In the genomic region with DNA sequence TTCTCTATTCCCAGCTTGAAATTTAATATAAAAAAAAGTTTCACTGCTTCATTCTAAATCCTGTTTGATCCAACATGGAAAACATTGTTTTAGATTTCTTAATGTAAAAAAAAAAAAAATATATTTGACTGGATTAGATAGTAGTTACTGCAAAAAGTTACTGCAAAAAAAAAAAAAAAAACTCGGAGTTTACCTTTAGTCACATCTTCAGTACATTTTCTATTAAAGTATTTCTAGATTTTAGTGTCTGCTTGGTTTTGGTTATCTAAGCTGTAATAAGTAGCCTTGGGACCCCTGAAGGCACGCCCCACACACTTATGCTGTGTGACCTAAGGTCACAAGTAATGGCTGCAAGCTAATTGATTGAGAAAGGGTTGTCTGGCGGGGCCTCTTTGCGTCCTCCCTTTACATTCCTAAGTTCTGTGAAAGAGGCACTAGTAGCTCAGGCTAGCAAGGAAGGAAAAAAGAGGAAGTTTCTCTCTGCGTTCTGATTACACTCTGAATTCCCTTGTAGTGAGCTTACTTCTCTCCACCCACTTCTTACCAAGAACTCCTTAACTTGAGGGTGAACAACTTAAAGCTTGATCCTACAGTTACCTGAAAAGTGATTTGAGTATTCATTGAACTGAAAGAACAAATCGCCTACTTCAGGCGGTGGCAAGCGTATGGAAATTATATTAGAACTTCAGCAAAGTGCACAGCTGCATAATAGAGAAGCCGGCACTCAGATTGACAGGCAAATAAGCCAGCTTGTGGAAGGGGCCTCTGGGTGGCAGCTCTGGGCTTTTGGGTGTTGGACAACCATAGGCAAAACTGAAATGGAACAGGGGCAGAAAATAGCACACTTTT, we compare ENCODE assay signal across 1 cellular context.
TF ChIP-seq lines count a peak whose summit lies in the region.

No MANE protein-coding gene starts in this region.

TF ChIP-seq in HEK293, 187 proteins besides CTCF, POLR2A, EP300 and RAD21 (continued from another document and continues in another):
- TF ChIP-seq, protein P1, sequence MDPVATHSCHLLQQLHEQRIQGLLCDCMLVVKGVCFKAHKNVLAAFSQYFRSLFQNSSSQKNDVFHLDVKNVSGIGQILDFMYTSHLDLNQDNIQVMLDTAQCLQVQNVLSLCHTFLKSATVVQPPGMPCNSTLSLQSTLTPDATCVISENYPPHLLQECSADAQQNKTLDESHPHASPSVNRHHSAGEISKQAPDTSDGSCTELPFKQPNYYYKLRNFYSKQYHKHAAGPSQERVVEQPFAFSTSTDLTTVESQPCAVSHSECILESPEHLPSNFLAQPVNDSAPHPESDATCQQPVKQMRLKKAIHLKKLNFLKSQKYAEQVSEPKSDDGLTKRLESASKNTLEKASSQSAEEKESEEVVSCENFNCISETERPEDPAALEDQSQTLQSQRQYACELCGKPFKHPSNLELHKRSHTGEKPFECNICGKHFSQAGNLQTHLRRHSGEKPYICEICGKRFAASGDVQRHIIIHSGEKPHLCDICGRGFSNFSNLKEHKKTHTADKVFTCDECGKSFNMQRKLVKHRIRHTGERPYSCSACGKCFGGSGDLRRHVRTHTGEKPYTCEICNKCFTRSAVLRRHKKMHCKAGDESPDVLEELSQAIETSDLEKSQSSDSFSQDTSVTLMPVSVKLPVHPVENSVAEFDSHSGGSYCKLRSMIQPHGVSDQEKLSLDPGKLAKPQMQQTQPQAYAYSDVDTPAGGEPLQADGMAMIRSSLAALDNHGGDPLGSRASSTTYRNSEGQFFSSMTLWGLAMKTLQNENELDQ (tag by site-specific recombination; IDR thresholded peaks at IDR 0.05; ENCODE audit: low read depth): no peak
- no peak for TF ChIP-seq ZNF266 (tag by site-specific recombination; IDR thresholded peaks at IDR 0.05; ENCODE audit: low read depth)
- TF ChIP-seq ZNF248 (tag by site-specific recombination; IDR thresholded peaks at IDR 0.05): no peak
- 0 out of 2 replicates have a peak, but pooled peaks have one; percentile 17 for TF ChIP-seq ZNF366 (tag by site-specific recombination; conservative IDR thresholded peaks at IDR 0.05)
- TF ChIP-seq ZSCAN30 (tag by site-specific recombination; IDR thresholded peaks at IDR 0.05): peak; percentile 50; the same call in 1 of the 2 replicates
- TF ChIP-seq ZNF138 (tag by site-specific recombination; IDR thresholded peaks at IDR 0.05; ENCODE audit: borderline replicate concordance): no peak
- no peak for TF ChIP-seq SCRT2 (tag by site-specific recombination; IDR thresholded peaks at IDR 0.05)
- no peak for TF ChIP-seq ZFP37 (tag by site-specific recombination; IDR thresholded peaks at IDR 0.05)
- TF ChIP-seq ZNF24 (tag by site-specific recombination; IDR thresholded peaks at IDR 0.05): no peak
- 0 out of 2 replicates have a peak, but pooled peaks have one; percentile 41 for TF ChIP-seq ZNF239 (tag by site-specific recombination; IDR thresholded peaks at IDR 0.05)
- TF ChIP-seq, protein P2, sequence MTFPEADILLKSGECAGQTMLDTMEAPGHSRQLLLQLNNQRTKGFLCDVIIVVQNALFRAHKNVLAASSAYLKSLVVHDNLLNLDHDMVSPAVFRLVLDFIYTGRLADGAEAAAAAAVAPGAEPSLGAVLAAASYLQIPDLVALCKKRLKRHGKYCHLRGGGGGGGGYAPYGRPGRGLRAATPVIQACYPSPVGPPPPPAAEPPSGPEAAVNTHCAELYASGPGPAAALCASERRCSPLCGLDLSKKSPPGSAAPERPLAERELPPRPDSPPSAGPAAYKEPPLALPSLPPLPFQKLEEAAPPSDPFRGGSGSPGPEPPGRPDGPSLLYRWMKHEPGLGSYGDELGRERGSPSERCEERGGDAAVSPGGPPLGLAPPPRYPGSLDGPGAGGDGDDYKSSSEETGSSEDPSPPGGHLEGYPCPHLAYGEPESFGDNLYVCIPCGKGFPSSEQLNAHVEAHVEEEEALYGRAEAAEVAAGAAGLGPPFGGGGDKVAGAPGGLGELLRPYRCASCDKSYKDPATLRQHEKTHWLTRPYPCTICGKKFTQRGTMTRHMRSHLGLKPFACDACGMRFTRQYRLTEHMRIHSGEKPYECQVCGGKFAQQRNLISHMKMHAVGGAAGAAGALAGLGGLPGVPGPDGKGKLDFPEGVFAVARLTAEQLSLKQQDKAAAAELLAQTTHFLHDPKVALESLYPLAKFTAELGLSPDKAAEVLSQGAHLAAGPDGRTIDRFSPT (tag by site-specific recombination; IDR thresholded peaks at IDR 0.05): peak; percentile 12; the same call in 1 of the 2 replicates
- TF ChIP-seq ZNF473 (tag by site-specific recombination; IDR thresholded peaks at IDR 0.05): no peak
- TF ChIP-seq ZNF76 (tag by site-specific recombination; IDR thresholded peaks at IDR 0.05; ENCODE audit: borderline replicate concordance, low read depth): no peak
- TF ChIP-seq SP3 (tag by site-specific recombination; IDR thresholded peaks at IDR 0.05): 0 out of 2 replicates have a peak, but pooled peaks have one; percentile 22
- TF ChIP-seq ZNF311 (tag by site-specific recombination; IDR thresholded peaks at IDR 0.05; ENCODE audit: borderline replicate concordance): no peak
- no peak for TF ChIP-seq KLF1 (tag by site-specific recombination; IDR thresholded peaks at IDR 0.05)
- TF ChIP-seq ZNF521 (tag by site-specific recombination; IDR thresholded peaks at IDR 0.05): no peak
- TF ChIP-seq, protein P3, sequence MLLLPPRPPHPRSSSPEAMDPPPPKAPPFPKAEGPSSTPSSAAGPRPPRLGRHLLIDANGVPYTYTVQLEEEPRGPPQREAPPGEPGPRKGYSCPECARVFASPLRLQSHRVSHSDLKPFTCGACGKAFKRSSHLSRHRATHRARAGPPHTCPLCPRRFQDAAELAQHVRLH (tag by site-specific recombination; IDR thresholded peaks at IDR 0.05): no peak
- no peak for TF ChIP-seq ZNF670 (tag by site-specific recombination; IDR thresholded peaks at IDR 0.05; ENCODE audit: low read depth)
- no peak for TF ChIP-seq REPIN1 (tag by site-specific recombination; IDR thresholded peaks at IDR 0.05; ENCODE audit: low read depth)
- TF ChIP-seq ZBTB1 (tag by site-specific recombination; IDR thresholded peaks at IDR 0.05): no peak
- TF ChIP-seq ZBTB8A (tag by site-specific recombination; IDR thresholded peaks at IDR 0.05): no peak
- peak; percentile 69; the same call in 1 of the 2 replicates for TF ChIP-seq FEZF1 (tag by site-specific recombination; IDR thresholded peaks at IDR 0.05)
- TF ChIP-seq, protein P4, sequence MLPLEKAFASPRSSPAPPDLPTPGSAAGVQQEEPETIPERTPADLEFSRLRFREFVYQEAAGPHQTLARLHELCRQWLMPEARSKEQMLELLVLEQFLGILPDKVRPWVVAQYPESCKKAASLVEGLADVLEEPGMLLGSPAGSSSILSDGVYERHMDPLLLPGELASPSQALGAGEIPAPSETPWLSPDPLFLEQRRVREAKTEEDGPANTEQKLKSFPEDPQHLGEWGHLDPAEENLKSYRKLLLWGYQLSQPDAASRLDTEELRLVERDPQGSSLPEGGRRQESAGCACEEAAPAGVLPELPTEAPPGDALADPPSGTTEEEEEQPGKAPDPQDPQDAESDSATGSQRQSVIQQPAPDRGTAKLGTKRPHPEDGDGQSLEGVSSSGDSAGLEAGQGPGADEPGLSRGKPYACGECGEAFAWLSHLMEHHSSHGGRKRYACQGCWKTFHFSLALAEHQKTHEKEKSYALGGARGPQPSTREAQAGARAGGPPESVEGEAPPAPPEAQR (tag by site-specific recombination; IDR thresholded peaks at IDR 0.05): no peak
- no peak for TF ChIP-seq ZNF133 (tag by site-specific recombination; IDR thresholded peaks at IDR 0.05)
- TF ChIP-seq ZNF544 (tag by site-specific recombination; IDR thresholded peaks at IDR 0.05): no peak
- TF ChIP-seq GLIS1 (tag by site-specific recombination; IDR thresholded peaks at IDR 0.05): no peak
- TF ChIP-seq ZBTB48 (tag by site-specific recombination; IDR thresholded peaks at IDR 0.05): no peak
- TF ChIP-seq ZNF157 (tag by site-specific recombination; IDR thresholded peaks at IDR 0.05): no peak
- peak; percentile 74 for TF ChIP-seq PRDM1 (tag by site-specific recombination; IDR thresholded peaks at IDR 0.05)
- no peak for TF ChIP-seq ZNF391 (tag by site-specific recombination; IDR thresholded peaks at IDR 0.05; ENCODE audit: borderline replicate concordance, low read depth)
- TF ChIP-seq, protein P5, sequence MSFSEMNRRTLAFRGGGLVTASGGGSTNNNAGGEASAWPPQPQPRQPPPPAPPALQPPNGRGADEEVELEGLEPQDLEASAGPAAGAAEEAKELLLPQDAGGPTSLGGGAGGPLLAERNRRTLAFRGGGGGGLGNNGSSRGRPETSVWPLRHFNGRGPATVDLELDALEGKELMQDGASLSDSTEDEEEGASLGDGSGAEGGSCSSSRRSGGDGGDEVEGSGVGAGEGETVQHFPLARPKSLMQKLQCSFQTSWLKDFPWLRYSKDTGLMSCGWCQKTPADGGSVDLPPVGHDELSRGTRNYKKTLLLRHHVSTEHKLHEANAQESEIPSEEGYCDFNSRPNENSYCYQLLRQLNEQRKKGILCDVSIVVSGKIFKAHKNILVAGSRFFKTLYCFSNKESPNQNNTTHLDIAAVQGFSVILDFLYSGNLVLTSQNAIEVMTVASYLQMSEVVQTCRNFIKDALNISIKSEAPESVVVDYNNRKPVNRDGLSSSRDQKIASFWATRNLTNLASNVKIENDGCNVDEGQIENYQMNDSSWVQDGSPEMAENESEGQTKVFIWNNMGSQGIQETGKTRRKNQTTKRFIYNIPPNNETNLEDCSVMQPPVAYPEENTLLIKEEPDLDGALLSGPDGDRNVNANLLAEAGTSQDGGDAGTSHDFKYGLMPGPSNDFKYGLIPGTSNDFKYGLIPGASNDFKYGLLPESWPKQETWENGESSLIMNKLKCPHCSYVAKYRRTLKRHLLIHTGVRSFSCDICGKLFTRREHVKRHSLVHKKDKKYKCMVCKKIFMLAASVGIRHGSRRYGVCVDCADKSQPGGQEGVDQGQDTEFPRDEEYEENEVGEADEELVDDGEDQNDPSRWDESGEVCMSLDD (tag by site-specific recombination; IDR thresholded peaks at IDR 0.05): no peak
- no peak for TF ChIP-seq ZNF561 (tag by site-specific recombination; IDR thresholded peaks at IDR 0.05; ENCODE audit: borderline replicate concordance)
- no peak for TF ChIP-seq ZNF175 (tag by site-specific recombination; IDR thresholded peaks at IDR 0.05)
- peak; percentile 41; the same call in 1 of the 2 replicates for TF ChIP-seq IKZF3 (tag by site-specific recombination; IDR thresholded peaks at IDR 0.05)
- no peak for TF ChIP-seq ZNF792 (tag by site-specific recombination; IDR thresholded peaks at IDR 0.05)
- TF ChIP-seq ZBTB21 (tag by site-specific recombination; IDR thresholded peaks at IDR 0.05): no peak
- TF ChIP-seq ZNF10 (tag by site-specific recombination; IDR thresholded peaks at IDR 0.05): no peak
- no peak for TF ChIP-seq ZNF600 (tag by site-specific recombination; IDR thresholded peaks at IDR 0.05)
- TF ChIP-seq ZNF596 (tag by site-specific recombination; IDR thresholded peaks at IDR 0.05): no peak
- TF ChIP-seq, protein P6, sequence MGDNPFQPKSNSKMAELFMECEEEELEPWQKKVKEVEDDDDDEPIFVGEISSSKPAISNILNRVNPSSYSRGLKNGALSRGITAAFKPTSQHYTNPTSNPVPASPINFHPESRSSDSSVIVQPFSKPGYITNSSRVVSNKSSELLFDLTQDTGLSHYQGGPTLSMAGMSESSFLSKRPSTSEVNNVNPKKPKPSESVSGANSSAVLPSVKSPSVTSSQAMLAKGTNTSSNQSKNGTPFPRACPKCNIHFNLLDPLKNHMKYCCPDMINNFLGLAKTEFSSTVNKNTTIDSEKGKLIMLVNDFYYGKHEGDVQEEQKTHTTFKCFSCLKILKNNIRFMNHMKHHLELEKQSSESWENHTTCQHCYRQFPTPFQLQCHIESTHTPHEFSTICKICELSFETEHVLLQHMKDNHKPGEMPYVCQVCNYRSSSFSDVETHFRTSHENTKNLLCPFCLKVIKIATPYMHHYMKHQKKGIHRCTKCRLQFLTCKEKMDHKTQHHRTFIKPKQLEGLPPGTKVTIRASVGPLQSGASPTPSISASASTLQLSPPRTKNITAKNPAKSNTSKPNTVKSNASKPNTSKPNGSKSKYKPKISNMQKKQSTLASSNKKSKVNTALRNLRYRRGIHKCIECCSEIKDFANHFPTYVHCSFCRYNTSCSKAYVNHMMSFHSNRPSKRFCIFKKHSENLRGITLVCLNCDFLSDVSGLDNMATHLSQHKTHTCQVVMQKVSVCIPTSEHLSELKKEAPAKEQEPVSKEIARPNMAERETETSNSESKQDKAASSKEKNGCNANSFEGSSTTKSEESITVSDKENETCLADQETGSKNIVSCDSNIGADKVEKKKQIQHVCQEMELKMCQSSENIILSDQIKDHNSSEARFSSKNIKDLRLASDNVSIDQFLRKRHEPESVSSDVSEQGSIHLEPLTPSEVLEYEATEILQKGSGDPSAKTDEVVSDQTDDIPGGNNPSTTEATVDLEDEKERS (tag by site-specific recombination; IDR thresholded peaks at IDR 0.05): no peak
- TF ChIP-seq, protein P7, sequence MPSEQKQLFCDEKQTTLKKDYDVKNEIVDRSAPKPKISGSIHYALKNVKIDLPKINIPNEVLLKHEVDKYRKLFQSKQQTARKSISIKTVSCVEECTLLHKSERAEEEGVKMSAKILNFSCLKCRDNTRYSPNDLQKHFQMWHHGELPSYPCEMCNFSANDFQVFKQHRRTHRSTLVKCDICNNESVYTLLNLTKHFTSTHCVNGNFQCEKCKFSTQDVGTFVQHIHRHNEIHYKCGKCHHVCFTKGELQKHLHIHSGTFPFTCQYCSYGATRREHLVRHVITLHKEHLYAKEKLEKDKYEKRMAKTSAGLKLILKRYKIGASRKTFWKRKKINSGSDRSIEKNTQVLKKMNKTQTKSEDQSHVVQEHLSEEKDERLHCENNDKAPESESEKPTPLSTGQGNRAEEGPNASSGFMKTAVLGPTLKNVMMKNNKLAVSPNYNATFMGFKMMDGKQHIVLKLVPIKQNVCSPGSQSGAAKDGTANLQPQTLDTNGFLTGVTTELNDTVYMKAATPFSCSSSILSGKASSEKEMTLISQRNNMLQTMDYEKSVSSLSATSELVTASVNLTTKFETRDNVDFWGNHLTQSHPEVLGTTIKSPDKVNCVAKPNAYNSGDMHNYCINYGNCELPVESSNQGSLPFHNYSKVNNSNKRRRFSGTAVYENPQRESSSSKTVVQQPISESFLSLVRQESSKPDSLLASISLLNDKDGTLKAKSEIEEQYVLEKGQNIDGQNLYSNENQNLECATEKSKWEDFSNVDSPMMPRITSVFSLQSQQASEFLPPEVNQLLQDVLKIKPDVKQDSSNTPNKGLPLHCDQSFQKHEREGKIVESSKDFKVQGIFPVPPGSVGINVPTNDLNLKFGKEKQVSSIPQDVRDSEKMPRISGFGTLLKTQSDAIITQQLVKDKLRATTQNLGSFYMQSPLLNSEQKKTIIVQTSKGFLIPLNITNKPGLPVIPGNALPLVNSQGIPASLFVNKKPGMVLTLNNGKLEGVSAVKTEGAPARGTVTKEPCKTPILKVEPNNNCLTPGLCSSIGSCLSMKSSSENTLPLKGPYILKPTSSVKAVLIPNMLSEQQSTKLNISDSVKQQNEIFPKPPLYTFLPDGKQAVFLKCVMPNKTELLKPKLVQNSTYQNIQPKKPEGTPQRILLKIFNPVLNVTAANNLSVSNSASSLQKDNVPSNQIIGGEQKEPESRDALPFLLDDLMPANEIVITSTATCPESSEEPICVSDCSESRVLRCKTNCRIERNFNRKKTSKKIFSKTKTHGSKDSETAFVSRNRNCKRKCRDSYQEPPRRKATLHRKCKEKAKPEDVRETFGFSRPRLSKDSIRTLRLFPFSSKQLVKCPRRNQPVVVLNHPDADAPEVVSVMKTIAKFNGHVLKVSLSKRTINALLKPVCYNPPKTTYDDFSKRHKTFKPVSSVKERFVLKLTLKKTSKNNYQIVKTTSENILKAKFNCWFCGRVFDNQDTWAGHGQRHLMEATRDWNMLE (tag by site-specific recombination; conservative IDR thresholded peaks at IDR 0.05; ENCODE audit: low read depth): no peak
- peak; percentile 88 for TF ChIP-seq WT1 (tag by site-specific recombination; IDR thresholded peaks at IDR 0.05)
- TF ChIP-seq ZNF132 (tag by site-specific recombination; IDR thresholded peaks at IDR 0.05; ENCODE audit: borderline replicate concordance): no peak
